17 cellular contexts compared by ENCODE assay signal in the genomic region with DNA sequence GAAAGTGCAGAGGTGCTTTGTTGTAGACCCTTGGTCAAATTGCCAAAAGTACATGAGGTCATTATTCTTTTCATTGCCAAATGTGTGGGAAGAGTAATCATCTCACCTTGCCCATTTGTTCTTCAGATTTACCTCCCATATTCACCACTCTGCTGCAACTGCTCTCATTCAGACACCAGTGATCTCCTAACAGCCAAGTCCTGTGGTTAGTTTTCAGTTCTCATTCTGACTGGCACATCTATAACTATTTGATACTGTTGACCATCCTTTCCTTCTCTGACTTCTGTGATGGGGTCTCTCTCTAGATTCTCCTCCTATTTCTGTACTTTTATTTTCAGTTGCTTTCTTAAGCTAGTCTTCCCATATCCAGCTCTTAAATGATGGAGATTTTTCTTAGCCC. TPM values are rescaled to one million over a fixed set of nuclear protein-coding genes. Genes with fewer than 3 reads are reported as not detected.
A peak's percentile ranks its signal among the peaks of the same experiment; 100 is the strongest.
DNase-seq lines count a peak whose midpoint lies in the region; ATAC-seq and TF ChIP-seq lines count a peak whose summit lies in the region.
"Had no signal": no experiment of that assay in that cellular context is flagged by ENCODE, and none has a peak within 500 bp of the region (broad histone marks: within the 10 kb centered on the region; RNA-seq: fewer than 3 reads in every experiment).

No MANE protein-coding gene starts in this region.

- ATAC-seq in GM18505 (IDR thresholded peaks at IDR 0.05; ENCODE audit: unreplicated experiment) (peak; percentile 95), GM19397 (IDR thresholded peaks at IDR 0.05; ENCODE audit: unreplicated experiment) (peak; percentile 63), HG02763 (IDR thresholded peaks at IDR 0.05; ENCODE audit: unreplicated experiment) (peak; percentile 56), HG03442 (IDR thresholded peaks at IDR 0.05; ENCODE audit: unreplicated experiment) (peak; percentile 97), HG03457 (IDR thresholded peaks at IDR 0.05; ENCODE audit: unreplicated experiment) (no peak)
- no peak for ATAC-seq in naive thymus-derived CD4-positive, alpha-beta T cell
- ATAC-seq: left lobe of liver had no signal

- H3K9me3 ChIP-seq in naive thymus-derived CD4-positive, alpha-beta T cell (ENCODE audit: control insufficient read depth in 2 of 3, low read length in 3 of 3) = no peaks in the 10 kb centered on the region

- H3K4me1 Mint-ChIP-seq in naive thymus-derived CD4-positive, alpha-beta T cell = no peaks in the 10 kb centered on the region

- no peak overlapping the region for H3K4me3 Mint-ChIP-seq in naive thymus-derived CD4-positive, alpha-beta T cell
- H3K4me3 Mint-ChIP-seq: brain had no signal

- no peak overlapping the region for H3K27ac ChIP-seq in naive thymus-derived CD4-positive, alpha-beta T cell (ENCODE audit: low read depth, low read length)
- H3K27ac ChIP-seq: PC-9 had no signal

- no peak overlapping the region for H3K4me3 ChIP-seq in naive thymus-derived CD4-positive, alpha-beta T cell (ENCODE audit: low read length)
- H3K4me3 ChIP-seq: PC-9 had no signal

- no peak overlapping the region for H3K27ac Mint-ChIP-seq in naive thymus-derived CD4-positive, alpha-beta T cell
- H3K27ac Mint-ChIP-seq: brain had no signal

- no peaks in the 10 kb centered on the region for H3K36me3 Mint-ChIP-seq in naive thymus-derived CD4-positive, alpha-beta T cell
- H3K36me3 Mint-ChIP-seq: brain had no signal

- intact Hi-C loops in naive thymus-derived CD4-positive, alpha-beta T cell (cut with micrococcal nuclease) = no loop called here

- no peak for DNase-seq in naive thymus-derived CD4-positive, alpha-beta T cell
- no peak for DNase-seq in HUDEP-2 (lab: John Stamatoyannopoulos, UW; ENCODE audit: unreplicated experiment in 76 of 76)
- no peak for DNase-seq in NCI-H82 (lab: John Stamatoyannopoulos, UW)
- DNase-seq: activated CD8-positive, alpha-beta memory T cell treated with anti-CD3 and anti-CD28 coated beads for 24 hours; activated gamma-delta T cell treated with Interleukin-2 at 50 U/mL for 16 hours; IMR-90; NCI-H1105; PC-9; posterior cingulate gyrus had no signal

- no peaks in the 10 kb centered on the region for H3K36me3 ChIP-seq in naive thymus-derived CD4-positive, alpha-beta T cell (ENCODE audit: control insufficient read depth in 2 of 3, insufficient read depth in 3 of 3, low read length in 3 of 3)

- no peak for TF ChIP-seq POLR2A in GM18505 (IDR thresholded peaks at IDR 0.05; ENCODE audit: borderline replicate concordance, extremely low read depth, insufficient read depth, insufficient read length)

- CTCF ChIA-PET in naive thymus-derived CD4-positive, alpha-beta T cell (lab: Charles Lee) = no interaction called here

- POLR2A ChIA-PET in naive thymus-derived CD4-positive, alpha-beta T cell (lab: Charles Lee) = no interaction called here

- no peaks in the 10 kb centered on the region for H3K27me3 ChIP-seq in naive thymus-derived CD4-positive, alpha-beta T cell (ENCODE audit: control insufficient read depth in 2 of 2, insufficient read depth in 2 of 2, low read length in 2 of 2)

- H3K27me3 Mint-ChIP-seq in naive thymus-derived CD4-positive, alpha-beta T cell = no peaks in the 10 kb centered on the region
- H3K27me3 Mint-ChIP-seq: brain had no signal

- no peaks in the 10 kb centered on the region for H3K4me1 ChIP-seq in naive thymus-derived CD4-positive, alpha-beta T cell (ENCODE audit: control insufficient read depth in 2 of 2, insufficient read depth in 2 of 2, low read length in 2 of 2)

- H3K9me3 Mint-ChIP-seq in naive thymus-derived CD4-positive, alpha-beta T cell = peaks cover 0 to 3% (median 0%) of the 10 kb centered on the region in 11 donors
- H3K9me3 Mint-ChIP-seq: brain had no signal

RNA-seq across cellular contexts. Expression of a gene that starts 39.8 kb away (rescaled TPM):
- not detected for total RNA-seq in naive thymus-derived CD4-positive, alpha-beta T cell
- polyA plus RNA-seq in naive thymus-derived CD4-positive, alpha-beta T cell = not detected
- total RNA-seq: IMR-90, NCI-H460, PC-9 had no signal
- polyA plus RNA-seq: IMR-90 had no signal

Comparison
In these comparisons a context has a peak if more than half of its experiments do, and no peak if none do; other contexts are left out.
1. ATAC-seq: peak in GM18505 (single experiment), GM19397 (single experiment), HG02763 (single experiment) and HG03442 (single experiment); none in naive thymus-derived CD4-positive, alpha-beta T cell (single experiment) and HG03457 (single experiment).